Comparison of ENCODE assay signal across 8 cellular contexts in genomic region chr9:2242778-2243395, GRCh38.
DNase-seq lines count a peak whose midpoint lies in the region; ATAC-seq and TF ChIP-seq lines count a peak whose summit lies in the region.

No MANE protein-coding gene starts in this region.

- POLR2A ChIA-PET in BJ (lab: Charles Lee), result interaction anchor here (1.0 kb wide), 1 partner anchor 247 kb away, joined by 3 read pairs; no protein-coding TSS in a partner anchor

- H3K36me3 ChIP-seq in BJ (ENCODE audit: control insufficient read depth, insufficient read depth, low read length) (no peaks in the 10 kb centered on the region), mucosa of rectum (ENCODE audit: control insufficient read depth in 2 of 2, insufficient read depth in 2 of 2, low read length in 2 of 2) (no peaks in the 10 kb centered on the region)

- TF ChIP-seq CTCF in BJ (IDR thresholded peaks at IDR 0.05; ENCODE audit: insufficient read depth, low read depth, low read length) (no peak), chondrocyte (IDR thresholded peaks at IDR 0.05) (no peak)

- H3K9ac ChIP-seq in mucosa of rectum (ENCODE audit: low read depth in 1 of 2, low read length in 2 of 2), result peak overlapping the region in 1 of 2 donors; percentile 59

- H3K27me3 ChIP-seq in BJ (ENCODE audit: control insufficient read depth, insufficient read depth, low read length), result no peaks in the 10 kb centered on the region
- no peaks in the 10 kb centered on the region for H3K27me3 ChIP-seq in mucosa of rectum (ENCODE audit: control insufficient read depth in 2 of 2, insufficient read depth in 2 of 2, low read length in 2 of 2)

- H3K4me1 Mint-ChIP-seq in chondrocyte (ENCODE audit: low read depth), result peaks cover 21% of the 10 kb centered on the region

- CTCF ChIA-PET in BJ (lab: Yijun Ruan, JAX), result interaction anchor here (0.5 to 1.5 kb wide), 6 partner anchors 12 to 540 kb away, joined by 3 to 5 read pairs (median 3); no protein-coding TSS in a partner anchor

- peaks cover 1% of the 10 kb centered on the region for H3K36me3 Mint-ChIP-seq in chondrocyte (ENCODE audit: low read depth)

- H3K4me1 ChIP-seq in mucosa of rectum (ENCODE audit: control insufficient read depth in 2 of 2, insufficient read depth in 2 of 2, low read length in 2 of 2), result peaks cover 11 to 12% of the 10 kb centered on the region in 2 donors

- peak overlapping the region; percentile 80 for H3K4me3 Mint-ChIP-seq in chondrocyte (ENCODE audit: unreplicated experiment)

- H3K27ac Mint-ChIP-seq in chondrocyte (ENCODE audit: unreplicated experiment), result peak overlapping the region; percentile 5

- no peaks in the 10 kb centered on the region for H3K27me3 Mint-ChIP-seq in chondrocyte (ENCODE audit: low read depth)

- peak overlapping the region; percentile 23 to 64 for H3K27ac ChIP-seq in mucosa of rectum (ENCODE audit: low read depth in 2 of 2, low read length in 2 of 2)

- DNase-seq in BJ (ENCODE audit: low read depth) (no peak), NCI-H1417 treated with DMSO at 0.1 percent for 48 hours (lab: John Stamatoyannopoulos, UW) (peak; percentile 1), chondrocyte (ENCODE audit: low spot score) (no peak), NCI-H1105 (lab: John Stamatoyannopoulos, UW) (no peak), D341Med (ENCODE audit: low spot score) (no peak), NCI-H2196 treated with DMSO at 0.1 percent for 48 hours (lab: John Stamatoyannopoulos, UW; ENCODE audit: unreplicated experiment) (no peak)

- H3K4me3 ChIP-seq in BJ (ENCODE audit: low read depth, low read length) (peak overlapping the region; percentile 39), mucosa of rectum (ENCODE audit: low read length in 2 of 2) (peak overlapping the region; percentile 63 to 75)

- ATAC-seq in HG03045 (IDR thresholded peaks at IDR 0.05; ENCODE audit: unreplicated experiment), result no peak

- peaks cover 7% of the 10 kb centered on the region for H3K9me3 Mint-ChIP-seq in chondrocyte (ENCODE audit: low read depth)

- H3K9me3 ChIP-seq in mucosa of rectum (ENCODE audit: control insufficient read depth in 2 of 2, low read length in 2 of 2), result no peaks in the 10 kb centered on the region
